ENCODE assay signal across 8 cellular contexts in the genomic region with DNA sequence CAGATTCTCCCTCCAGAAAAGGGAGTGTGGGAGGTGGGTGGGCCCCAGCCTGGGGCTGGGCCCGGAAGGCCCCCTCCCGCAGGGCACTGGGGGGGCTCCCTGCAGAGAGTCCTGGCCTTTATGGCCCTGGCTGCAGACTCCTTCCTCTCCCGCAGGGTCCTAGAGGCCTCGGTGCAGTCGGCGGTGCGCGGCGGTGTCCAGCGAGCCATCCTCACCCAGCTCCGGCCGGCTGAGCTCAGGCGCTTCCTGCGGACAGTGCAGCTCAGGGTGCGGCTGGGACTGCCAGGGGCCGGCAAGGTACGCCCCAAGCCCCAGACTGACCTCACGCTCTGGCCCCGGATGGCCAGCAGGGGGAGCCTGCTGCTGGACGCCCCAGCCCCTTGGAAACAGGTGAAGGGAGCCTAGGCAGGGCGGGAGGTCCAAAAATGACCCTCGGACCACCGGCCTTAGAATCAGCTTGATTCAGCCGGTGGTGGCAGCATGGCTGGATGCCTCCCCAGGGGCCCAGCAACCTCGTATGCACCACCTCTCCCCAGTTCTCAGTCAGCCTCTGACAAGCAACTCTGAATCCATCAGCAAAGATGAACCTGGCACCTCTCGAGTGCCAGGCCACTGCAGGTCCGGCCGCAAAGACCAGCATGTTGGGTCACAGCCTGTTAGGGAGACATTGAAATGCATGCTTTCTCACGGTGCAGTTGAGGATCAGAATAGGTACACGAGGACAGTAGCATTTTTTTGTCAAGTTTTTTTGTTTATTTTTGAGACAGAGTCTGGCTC. TPM values are rescaled to one million over a fixed set of nuclear protein-coding genes. Genes with fewer than 3 reads are reported as not detected.
DNase-seq lines count a peak whose midpoint lies in the region; TF ChIP-seq lines count a peak whose summit lies in the region.

No MANE protein-coding gene starts in this region.

- H3K79me2 ChIP-seq in GM23248 (ENCODE audit: insufficient read depth) (no peaks in the 10 kb centered on the region), hepatocyte (no peaks in the 10 kb centered on the region)

- no peak overlapping the region for H3K27ac ChIP-seq in GM23248
- no peak overlapping the region for H3K27ac ChIP-seq in hepatocyte
- no peak overlapping the region for H3K27ac ChIP-seq in rectal smooth muscle tissue (ENCODE audit: low read depth, low read length)

- H3K9ac ChIP-seq in GM23248 (peak overlapping the region; percentile 27; the same call in 1 of the 2 replicates), rectal smooth muscle tissue (ENCODE audit: low read length) (no peak overlapping the region)

- H2AFZ ChIP-seq in GM23248, result peak overlapping the region; percentile 60
- no peak overlapping the region for H2AFZ ChIP-seq in hepatocyte

- H3K4me1 ChIP-seq in GM23248 (ENCODE audit: insufficient read depth) (peaks cover 12% of the 10 kb centered on the region), hepatocyte (ENCODE audit: insufficient read depth) (peaks cover 27% of the 10 kb centered on the region), rectal smooth muscle tissue (ENCODE audit: control insufficient read depth, insufficient read depth, low read length) (peaks cover 15% of the 10 kb centered on the region)

- in situ Hi-C loops in GM23248 (cut with MboI), result no loop called here

- no peaks in the 10 kb centered on the region for H3K27me3 ChIP-seq in GM23248 (replicated peaks; ENCODE audit: insufficient read depth)
- H3K27me3 ChIP-seq in hepatocyte, result no peaks in the 10 kb centered on the region
- no peaks in the 10 kb centered on the region for H3K27me3 ChIP-seq in rectal smooth muscle tissue (ENCODE audit: control insufficient read depth, insufficient read depth, low read length)

- H3K4me3 ChIP-seq in GM23248 (peak overlapping the region; percentile 60), hepatocyte (no peak overlapping the region), rectal smooth muscle tissue (ENCODE audit: low read length) (peak overlapping the region; percentile 30)

- 10 to 14% methylated on average over 23 to 26 of the region's 30 CpGs for WGBS in GM23248 (ENCODE audit: low coverage in 1 of 2, low lambda C conversion rate in 2 of 2, missing lambda C conversion rate in 2 of 2), 2 experiments
- WGBS in hepatocyte (ENCODE audit: low lambda C conversion rate, missing lambda C conversion rate), result 17% methylated on average over 27 of the region's 30 CpGs

- TF ChIP-seq CTCF in hepatocyte (IDR thresholded peaks at IDR 0.05; ENCODE audit: poor library complexity), result peak; percentile 86

- H3F3A ChIP-seq in GM23248 (ENCODE audit: insufficient read depth), result no peaks in the 10 kb centered on the region

- H3K9me2 ChIP-seq in GM23248 (ENCODE audit: insufficient read depth), result no peaks in the 10 kb centered on the region
- no peaks in the 10 kb centered on the region for H3K9me2 ChIP-seq in hepatocyte (replicated peaks; ENCODE audit: insufficient read depth)

- H3K9me3 ChIP-seq in GM23248 (ENCODE audit: low read depth), result no peaks in the 10 kb centered on the region
- H3K9me3 ChIP-seq in hepatocyte (ENCODE audit: low read depth), result no peaks in the 10 kb centered on the region

- H3K4me2 ChIP-seq in GM23248 (ENCODE audit: unreplicated experiment) (peak overlapping the region; percentile 66), hepatocyte (peak overlapping the region; percentile 80)

- peak in 11 of 14 donors; percentile 18 to 62 (median 28) for DNase-seq in C1 segment of cervical spinal cord (lab: John Stamatoyannopoulos, UW)
- DNase-seq in GM23248, result peak; percentile 62
- peak in 42 of 58 donors; percentile 12 to 57 (median 32) for DNase-seq in anterior cingulate cortex (lab: John Stamatoyannopoulos, UW)
- DNase-seq in hepatocyte (ENCODE audit: low spot score), result peak; percentile 79
- DNase-seq in NCI-H2171 (lab: John Stamatoyannopoulos, UW), result no peak
- no peak for DNase-seq in GOT3 (lab: John Stamatoyannopoulos, UW)

- H4K20me1 ChIP-seq in GM23248 (ENCODE audit: insufficient read depth) (no peaks in the 10 kb centered on the region), hepatocyte (ENCODE audit: insufficient read depth, poor library complexity, severe bottlenecking) (no peaks in the 10 kb centered on the region)

- H3K36me3 ChIP-seq in GM23248 (ENCODE audit: low read depth) (no peaks in the 10 kb centered on the region), hepatocyte (replicated peaks; ENCODE audit: insufficient read depth, low read depth) (no peaks in the 10 kb centered on the region), rectal smooth muscle tissue (ENCODE audit: control insufficient read depth, insufficient read depth, low read length) (no peaks in the 10 kb centered on the region)

TF ChIP-seq in PFSK-1, 5 proteins besides CTCF, POLR2A, EP300 and RAD21:
- TF ChIP-seq POLR2AphosphoS5 (IDR thresholded peaks at IDR 0.05; ENCODE audit: low read depth, low read length) (no peak), FOXP2 (optimal IDR thresholded peaks at IDR 0.05; ENCODE audit: borderline replicate concordance, extremely low read depth, extremely low read length, insufficient read depth) (peak; percentile 64)
- TF ChIP-seq, protein P1, sequence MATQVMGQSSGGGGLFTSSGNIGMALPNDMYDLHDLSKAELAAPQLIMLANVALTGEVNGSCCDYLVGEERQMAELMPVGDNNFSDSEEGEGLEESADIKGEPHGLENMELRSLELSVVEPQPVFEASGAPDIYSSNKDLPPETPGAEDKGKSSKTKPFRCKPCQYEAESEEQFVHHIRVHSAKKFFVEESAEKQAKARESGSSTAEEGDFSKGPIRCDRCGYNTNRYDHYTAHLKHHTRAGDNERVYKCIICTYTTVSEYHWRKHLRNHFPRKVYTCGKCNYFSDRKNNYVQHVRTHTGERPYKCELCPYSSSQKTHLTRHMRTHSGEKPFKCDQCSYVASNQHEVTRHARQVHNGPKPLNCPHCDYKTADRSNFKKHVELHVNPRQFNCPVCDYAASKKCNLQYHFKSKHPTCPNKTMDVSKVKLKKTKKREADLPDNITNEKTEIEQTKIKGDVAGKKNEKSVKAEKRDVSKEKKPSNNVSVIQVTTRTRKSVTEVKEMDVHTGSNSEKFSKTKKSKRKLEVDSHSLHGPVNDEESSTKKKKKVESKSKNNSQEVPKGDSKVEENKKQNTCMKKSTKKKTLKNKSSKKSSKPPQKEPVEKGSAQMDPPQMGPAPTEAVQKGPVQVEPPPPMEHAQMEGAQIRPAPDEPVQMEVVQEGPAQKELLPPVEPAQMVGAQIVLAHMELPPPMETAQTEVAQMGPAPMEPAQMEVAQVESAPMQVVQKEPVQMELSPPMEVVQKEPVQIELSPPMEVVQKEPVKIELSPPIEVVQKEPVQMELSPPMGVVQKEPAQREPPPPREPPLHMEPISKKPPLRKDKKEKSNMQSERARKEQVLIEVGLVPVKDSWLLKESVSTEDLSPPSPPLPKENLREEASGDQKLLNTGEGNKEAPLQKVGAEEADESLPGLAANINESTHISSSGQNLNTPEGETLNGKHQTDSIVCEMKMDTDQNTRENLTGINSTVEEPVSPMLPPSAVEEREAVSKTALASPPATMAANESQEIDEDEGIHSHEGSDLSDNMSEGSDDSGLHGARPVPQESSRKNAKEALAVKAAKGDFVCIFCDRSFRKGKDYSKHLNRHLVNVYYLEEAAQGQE (IDR thresholded peaks at IDR 0.05; ENCODE audit: insufficient read depth in 1 of 2, low read depth in 2 of 2, low read length in 2 of 2), result no peak

RNA-seq across cellular contexts. Expression of gene MTHFR, which starts 20.6 kb away (rescaled TPM):
- total RNA-seq in GM23248 (2014; rRNA removed; shearing (Covaris generic)), result 6.6 and 16.1 TPM in 2 replicates
- 5.1 and 6.5 TPM in 2 replicates for polyA plus RNA-seq in GM23248 (2016; fragmentation: Nextera tagmentation; extraction: Ambion mirVana)
- polyA plus RNA-seq in PFSK-1 (2012; ENCODE audit: insufficient read length, low read depth), result 12.5 TPM
- 29.3 and 31.0 TPM in 2 replicates for total RNA-seq in hepatocyte
- 17.6 and 25.7 TPM in 2 replicates for polyA plus RNA-seq in hepatocyte

RNA-seq across cellular contexts. Expression of gene CLCN6, which starts 20.8 kb away (rescaled TPM):
- total RNA-seq in GM23248 (2014; rRNA removed; shearing (Covaris generic)), result 4.3 and 5.4 TPM in 2 replicates
- polyA plus RNA-seq in GM23248 (2016; fragmentation: Nextera tagmentation; extraction: Ambion mirVana), result 4.4 and 4.9 TPM in 2 replicates
- 15.0 TPM for polyA plus RNA-seq in PFSK-1 (2012; ENCODE audit: insufficient read length, low read depth)
- total RNA-seq in hepatocyte, result 14.1 and 15.3 TPM in 2 replicates
- 23.6 and 34.2 TPM in 2 replicates for polyA plus RNA-seq in hepatocyte

RNA-seq across cellular contexts. Expression of gene C1orf167, which starts 23.2 kb away (rescaled TPM):
- total RNA-seq in GM23248 (2014; rRNA removed; shearing (Covaris generic)), result not detected in 2 replicates
- polyA plus RNA-seq in GM23248 (2016; fragmentation: Nextera tagmentation; extraction: Ambion mirVana) (0.43 TPM in 1 of 2 replicates, not detected in the other), hepatocyte (0.37 TPM in 1 of 2 replicates, not detected in the other)
- polyA plus RNA-seq in PFSK-1 (2012; ENCODE audit: insufficient read length, low read depth), result not detected
- total RNA-seq in hepatocyte, result not detected in 2 replicates

RNA-seq across cellular contexts. Expression of gene AGTRAP, which starts 49.2 kb away (rescaled TPM):
- 86.8 and 113 TPM in 2 replicates for total RNA-seq in GM23248 (2014; rRNA removed; shearing (Covaris generic))
- polyA plus RNA-seq in GM23248 (2016; fragmentation: Nextera tagmentation; extraction: Ambion mirVana) (121 TPM in 2 replicates), hepatocyte (71.9 and 77.5 TPM in 2 replicates)
- polyA plus RNA-seq in PFSK-1 (2012; ENCODE audit: insufficient read length, low read depth), result 47.0 TPM
- 30.5 and 34.2 TPM in 2 replicates for total RNA-seq in hepatocyte

Comparison
In these comparisons a context has a peak if more than half of its experiments do, and no peak if none do; other contexts are left out.
1. DNase-seq: peak in C1 segment of cervical spinal cord (11 of 14), GM23248 (single experiment), anterior cingulate cortex (42 of 58) and hepatocyte (single experiment); none in NCI-H2171 (single experiment) and GOT3 (single experiment).